Comparison of ENCODE assay signal across 1 cellular context in the genomic region with DNA sequence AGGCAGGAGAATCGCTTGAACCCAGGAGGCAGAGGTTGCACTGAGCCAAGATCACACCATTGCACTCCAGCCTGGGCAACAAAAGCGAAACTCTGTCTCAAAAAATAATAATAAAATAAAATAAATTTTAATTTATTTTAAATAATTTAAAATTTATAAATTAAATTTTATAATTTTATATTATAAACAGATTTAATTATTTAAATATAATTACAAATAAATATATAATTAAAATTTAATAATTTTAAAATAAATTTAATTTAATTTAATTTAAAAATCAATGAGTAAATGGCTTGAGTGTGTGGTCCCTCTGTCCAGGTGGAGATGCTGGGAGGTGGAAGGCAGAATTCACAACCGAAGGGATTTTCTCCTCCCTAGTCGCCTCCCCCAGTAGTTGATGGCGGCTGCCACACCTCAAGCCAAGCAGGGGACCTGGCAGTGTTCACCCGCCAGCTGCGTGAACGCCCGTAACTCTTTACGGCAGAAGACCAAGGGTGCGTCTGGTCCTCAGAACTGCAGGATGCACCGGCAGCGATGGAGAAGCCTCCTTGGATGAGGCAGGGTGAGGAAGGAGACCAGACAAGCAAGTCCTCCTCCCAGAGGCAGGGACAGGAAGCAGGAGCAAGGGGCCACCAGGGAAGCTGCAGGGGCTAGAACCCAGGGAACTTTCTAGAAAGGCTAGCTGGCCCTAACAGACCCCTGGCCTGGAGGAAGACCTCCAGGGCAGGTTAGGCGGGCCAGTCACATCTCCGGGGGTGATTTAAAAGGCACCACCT.
TF ChIP-seq lines count a peak whose summit lies in the region.

No MANE protein-coding gene starts in this region.

TF ChIP-seq in HepG2, 621 proteins besides CTCF, POLR2A, EP300 and RAD21 (continued from another document):
- TF ChIP-seq, protein P1, sequence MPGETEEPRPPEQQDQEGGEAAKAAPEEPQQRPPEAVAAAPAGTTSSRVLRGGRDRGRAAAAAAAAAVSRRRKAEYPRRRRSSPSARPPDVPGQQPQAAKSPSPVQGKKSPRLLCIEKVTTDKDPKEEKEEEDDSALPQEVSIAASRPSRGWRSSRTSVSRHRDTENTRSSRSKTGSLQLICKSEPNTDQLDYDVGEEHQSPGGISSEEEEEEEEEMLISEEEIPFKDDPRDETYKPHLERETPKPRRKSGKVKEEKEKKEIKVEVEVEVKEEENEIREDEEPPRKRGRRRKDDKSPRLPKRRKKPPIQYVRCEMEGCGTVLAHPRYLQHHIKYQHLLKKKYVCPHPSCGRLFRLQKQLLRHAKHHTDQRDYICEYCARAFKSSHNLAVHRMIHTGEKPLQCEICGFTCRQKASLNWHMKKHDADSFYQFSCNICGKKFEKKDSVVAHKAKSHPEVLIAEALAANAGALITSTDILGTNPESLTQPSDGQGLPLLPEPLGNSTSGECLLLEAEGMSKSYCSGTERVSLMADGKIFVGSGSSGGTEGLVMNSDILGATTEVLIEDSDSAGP (CRISPR knock-in tag; IDR thresholded peaks at IDR 0.05; ENCODE audit: borderline replicate concordance) = 0 out of 2 replicates have a peak, but pooled peaks have one; percentile 8
- no peak for TF ChIP-seq KDM4B (CRISPR knock-in tag; IDR thresholded peaks at IDR 0.05)
- no peak for TF ChIP-seq MTF1 (CRISPR knock-in tag; IDR thresholded peaks at IDR 0.05)
